ENCODE assay signal across 33 cellular contexts in genomic region chr21:40926238-40926637, GRCh38.
DNase-seq lines count a peak whose midpoint lies in the region; ATAC-seq, FAIRE-seq and TF ChIP-seq lines count a peak whose summit lies in the region.
"Had no signal": no experiment of that assay in that cellular context is flagged by ENCODE, and none has a peak within 500 bp of the region (broad histone marks: within the 10 kb centered on the region; RNA-seq: fewer than 3 reads in every experiment).

No MANE protein-coding gene starts in this region.

- H3K4me1 Mint-ChIP-seq in activated naive CD8-positive, alpha-beta T cell treated with anti-CD3 and anti-CD28 coated beads, Interleukin-2, amount 50 U/mL, for 24 hours = no peaks in the 10 kb centered on the region
- H3K4me1 Mint-ChIP-seq: B cell; CD14-positive monocyte; CD4-positive, alpha-beta memory T cell; CD4-positive, CD25-positive, alpha-beta regulatory T cell; CD8-positive, alpha-beta memory T cell had no signal

- no peak overlapping the region for H4K91ac ChIP-seq in IMR-90 (ENCODE audit: insufficient read depth, low read depth, low read length)

- no peaks in the 10 kb centered on the region for H3K79me1 ChIP-seq in IMR-90 (ENCODE audit: low read depth in 1 of 2, low read length in 2 of 2)

- no TSS peak for BruUV-seq in HepG2 (replicated peaks; lab: Mats Ljungman, UMichigan)
- BruUV-seq in IMR-90 (replicated peaks; lab: Mats Ljungman, UMichigan) = no TSS peak
- BruUV-seq in K562 (replicated peaks; lab: Mats Ljungman, UMichigan) = no TSS peak

- H3K4me1 ChIP-seq in HepG2 (ENCODE audit: insufficient read depth, low read length) (no peaks in the 10 kb centered on the region), right lobe of liver (no peaks in the 10 kb centered on the region), IMR-90 (ENCODE audit: control insufficient read depth, insufficient read depth, low read length) (no peaks in the 10 kb centered on the region), K562 (replicated peaks in 1 of 2; ENCODE audit: control insufficient read depth in 2 of 2, insufficient read depth in 2 of 2, low read length in 2 of 2) (no peaks in the 10 kb centered on the region), MM.1S (ENCODE audit: low read length) (no peaks in the 10 kb centered on the region)
- H3K4me1 ChIP-seq: A549; BE2C; BLaER1; BLaER1 treated with 17β-estradiol and CSF1 and Interleukin-3, amounts not matched to agents 10 nM and 100 nM; Caco-2 had no signal

- POLR2A ChIA-PET in HepG2 (lab: Yijun Ruan, JAX) = no interaction called here
- POLR2A ChIA-PET in IMR-90 (lab: Charles Lee; ENCODE audit: unreplicated experiment) = no interaction called here
- POLR2A ChIA-PET in K562 (lab: Yijun Ruan, JAX) = no interaction called here

- H3K27me3 ChIP-seq in HepG2 (ENCODE audit: control insufficient read depth in 1 of 2, insufficient read depth in 2 of 2, low read length in 2 of 2) (no peaks in the 10 kb centered on the region), right lobe of liver (no peaks in the 10 kb centered on the region), IMR-90 (ENCODE audit: control insufficient read depth, insufficient read depth, low read length) (no peaks in the 10 kb centered on the region), K562 (ENCODE audit: control insufficient read depth in 2 of 2, insufficient read depth in 2 of 2, low read length in 2 of 2) (no peaks in the 10 kb centered on the region), MM.1S (replicated peaks; ENCODE audit: insufficient read depth, low read length) (no peaks in the 10 kb centered on the region)
- H3K27me3 ChIP-seq: BE2C; BLaER1; BLaER1 treated with 17β-estradiol and CSF1 and Interleukin-3, amounts not matched to agents 10 nM and 100 nM had no signal

- ATAC-seq in HepG2 (no peak), right lobe of liver (no peak), IMR-90 (ENCODE audit: low read depth) (no peak), K562 (no peak)
- no peak for ATAC-seq in activated naive CD8-positive, alpha-beta T cell treated with anti-CD3 and anti-CD28 coated beads, Interleukin-2, amount 50 U/mL, for 24 hours
- ATAC-seq: A549; CD8-positive, alpha-beta T cell had no signal

- H2AK5ac ChIP-seq in IMR-90 (ENCODE audit: low read depth, low read length) = no peak overlapping the region

- H4K8ac ChIP-seq in IMR-90 (ENCODE audit: low read depth in 2 of 2, low read length in 2 of 2) = no peak overlapping the region

- no peaks in the 10 kb centered on the region for H3F3A ChIP-seq in MM.1S (ENCODE audit: insufficient read depth, low read length)

- H3K9me1 ChIP-seq in IMR-90 (ENCODE audit: insufficient read depth, low read length) = no peaks in the 10 kb centered on the region
- H3K9me1 ChIP-seq in K562 (ENCODE audit: control insufficient read depth, insufficient read depth, low read length) = no peaks in the 10 kb centered on the region

- CTCF ChIA-PET in HepG2 (lab: Yijun Ruan, JAX; ENCODE audit: low intra/inter-chr PET ratio, low total read pairs) (no interaction called here), IMR-90 (lab: Yijun Ruan, JAX) (interaction anchor here (0.8 kb wide), 1 partner anchor 8 kb away, joined by 3 read pairs; no protein-coding TSS in a partner anchor), K562 (lab: Yijun Ruan, JAX; ENCODE audit: low intra/inter-chr PET ratio) (interaction anchor here (0.6 kb wide), 1 partner anchor 698 kb away, joined by 3 read pairs; no protein-coding TSS in a partner anchor)

- no peak for FAIRE-seq in HepG2 (lab: Jason Lieb, UNC)
- FAIRE-seq in K562 (lab: Jason Lieb, UNC) = no peak
- FAIRE-seq: A204.1, A549, D721Med had no signal

- H3K36me3 ChIP-seq in HepG2 (replicated peaks in 1 of 2; ENCODE audit: control insufficient read depth in 1 of 2, insufficient read depth in 2 of 2, low read length in 2 of 2) (no peaks in the 10 kb centered on the region), right lobe of liver (no peaks in the 10 kb centered on the region), IMR-90 (ENCODE audit: control insufficient read depth, insufficient read depth, low read length) (no peaks in the 10 kb centered on the region), K562 (ENCODE audit: control insufficient read depth, insufficient read depth, low read length) (no peaks in the 10 kb centered on the region), MM.1S (replicated peaks; ENCODE audit: insufficient read depth, low read length) (no peaks in the 10 kb centered on the region)
- H3K36me3 ChIP-seq: BE2C; BLaER1; BLaER1 treated with 17β-estradiol and CSF1 and Interleukin-3, amounts not matched to agents 10 nM and 100 nM had no signal

- TF ChIP-seq CTCF in HepG2 (CRISPR knock-in tag; IDR thresholded peaks at IDR 0.05) (no peak), right lobe of liver (IDR thresholded peaks at IDR 0.05) (no peak), IMR-90 (conservative IDR thresholded peaks at IDR 0.05; ENCODE audit: low read depth, low read length) (no peak), K562 (IDR thresholded peaks at IDR 0.05 in 2 of 3, conservative IDR thresholded peaks at IDR 0.05 in 1 of 3; ENCODE audit: insufficient read depth in 2 of 3, low read depth in 1 of 3, low read length in 3 of 3) (no peak), MM.1S (IDR thresholded peaks at IDR 0.05; ENCODE audit: low read length) (no peak)

- no peak for TF ChIP-seq EP300 in HepG2 (IDR thresholded peaks at IDR 0.05; ENCODE audit: low read depth in 2 of 2, low read length in 2 of 2)
- TF ChIP-seq EP300 in HepG2 (CRISPR knock-in tag; IDR thresholded peaks at IDR 0.05; ENCODE audit: borderline replicate concordance) = no peak
- no peak for TF ChIP-seq EP300 in K562 (IDR thresholded peaks at IDR 0.05; ENCODE audit: low read length)

- no peak for TF ChIP-seq POLR2A in HepG2 (IDR thresholded peaks at IDR 0.05; ENCODE audit: insufficient read depth in 1 of 2, low read depth in 2 of 2, low read length in 2 of 2)
- TF ChIP-seq POLR2A in right lobe of liver (IDR thresholded peaks at IDR 0.05) = no peak
- TF ChIP-seq POLR2A in IMR-90 (IDR thresholded peaks at IDR 0.05; ENCODE audit: low read depth, low read length) = no peak
- TF ChIP-seq POLR2A in K562 (conservative IDR thresholded peaks at IDR 0.05) = no peak

- TF ChIP-seq RAD21 in HepG2 (CRISPR knock-in tag; IDR thresholded peaks at IDR 0.05) (no peak), IMR-90 (IDR thresholded peaks at IDR 0.05; ENCODE audit: low read length) (no peak), K562 (CRISPR knock-in tag; conservative IDR thresholded peaks at IDR 0.05 in 1 of 2, IDR thresholded peaks at IDR 0.05 in 1 of 2) (no peak)

- no peaks in the 10 kb centered on the region for H3K79me2 ChIP-seq in HepG2 (ENCODE audit: insufficient read depth, low read length)
- H3K79me2 ChIP-seq in K562 (ENCODE audit: control insufficient read depth, insufficient read depth, low read length) = no peaks in the 10 kb centered on the region
- H3K79me2 ChIP-seq in MM.1S (ENCODE audit: low read length) = no peaks in the 10 kb centered on the region

- no peaks in the 10 kb centered on the region for H3K9me2 ChIP-seq in MM.1S (replicated peaks; ENCODE audit: insufficient read depth, low read length)

- no peak overlapping the region for H3K4ac ChIP-seq in IMR-90 (ENCODE audit: low read depth, low read length)

- no peak overlapping the region for H2BK15ac ChIP-seq in IMR-90 (ENCODE audit: low read depth, low read length)

- no peak overlapping the region for H2AFZ ChIP-seq in HepG2 (ENCODE audit: low read length)
- no peak overlapping the region for H2AFZ ChIP-seq in IMR-90 (replicated peaks; ENCODE audit: low read length, poor library complexity)
- no peak overlapping the region for H2AFZ ChIP-seq in K562 (ENCODE audit: low read depth, low read length)
- H2AFZ ChIP-seq in MM.1S (ENCODE audit: low read length) = no peak overlapping the region

- dilution Hi-C loops in IMR-90 (cut with HindIII; ENCODE audit: low sequenced_read_pairs, unreplicated experiment) = no loop called here

- H3K9me3 ChIP-seq in HepG2 (ENCODE audit: low read length) = peaks cover 92% of the 10 kb centered on the region
- H3K9me3 ChIP-seq in right lobe of liver = no peaks in the 10 kb centered on the region
- H3K9me3 ChIP-seq in IMR-90 (ENCODE audit: control insufficient read depth, insufficient read depth, low read length) = peaks cover 18% of the 10 kb centered on the region
- H3K9me3 ChIP-seq in K562 (replicated peaks; ENCODE audit: control insufficient read depth, insufficient read depth, low read depth, low read length) = no peaks in the 10 kb centered on the region
- H3K9me3 ChIP-seq in MM.1S (replicated peaks; ENCODE audit: insufficient read depth, low read length) = no peaks in the 10 kb centered on the region
- H3K9me3 ChIP-seq: A549, BE2C, Caco-2 had no signal

- H3K4me3 ChIP-seq in HepG2 (replicated peaks in 1 of 3; ENCODE audit: insufficient read depth in 1 of 3, low read depth in 2 of 3, low read length in 3 of 3) = no peak overlapping the region
- H3K4me3 ChIP-seq in right lobe of liver = no peak overlapping the region
- H3K4me3 ChIP-seq in IMR-90 (ENCODE audit: insufficient read depth, low read depth, low read length) = no peak overlapping the region
- H3K4me3 ChIP-seq in K562 = no peak overlapping the region
- no peak overlapping the region for H3K4me3 ChIP-seq in MM.1S (ENCODE audit: low read length)
- H3K4me3 ChIP-seq: A549; BLaER1; BLaER1 treated with 17β-estradiol and CSF1 and Interleukin-3, amounts not matched to agents 10 nM and 100 nM had no signal

- H3K9ac ChIP-seq in HepG2 (ENCODE audit: insufficient read depth, low read depth, low read length) = no peak overlapping the region
- H3K9ac ChIP-seq in IMR-90 (ENCODE audit: low read depth, low read length) = no peak overlapping the region
- no peak overlapping the region for H3K9ac ChIP-seq in K562 (ENCODE audit: insufficient read depth in 1 of 2, low read depth in 2 of 2, low read length in 2 of 2)
- no peak overlapping the region for H3K9ac ChIP-seq in MM.1S (ENCODE audit: low read length)
- H3K9ac ChIP-seq: BLaER1; BLaER1 treated with 17β-estradiol and CSF1 and Interleukin-3, amounts not matched to agents 10 nM and 100 nM had no signal

- H3K4me3 Mint-ChIP-seq in activated naive CD8-positive, alpha-beta T cell treated with anti-CD3 and anti-CD28 coated beads, Interleukin-2, amount 50 U/mL, for 24 hours = no peak overlapping the region
- H3K4me3 Mint-ChIP-seq: B cell; CD14-positive monocyte; CD4-positive, alpha-beta memory T cell; CD4-positive, alpha-beta T cell; CD4-positive, CD25-positive, alpha-beta regulatory T cell; CD8-positive, alpha-beta memory T cell; CD8-positive, alpha-beta T cell had no signal

- H2BK20ac ChIP-seq in IMR-90 (ENCODE audit: low read depth, low read length) = no peak overlapping the region

- no peak overlapping the region for H3K14ac ChIP-seq in IMR-90 (replicated peaks; ENCODE audit: low read depth, low read length)

- H3K9me3 Mint-ChIP-seq in activated naive CD8-positive, alpha-beta T cell treated with anti-CD3 and anti-CD28 coated beads, Interleukin-2, amount 50 U/mL, for 24 hours = peaks cover 29% of the 10 kb centered on the region

- DNase-seq in HepG2 (ENCODE audit: low spot score) = no peak
- DNase-seq in right lobe of liver = no peak
- no peak for DNase-seq in IMR-90
- no peak for DNase-seq in K562 (ENCODE audit: extremely low read depth in 1 of 4, low spot score in 3 of 4)
- no peak for DNase-seq in MM.1S
- DNase-seq in activated naive CD8-positive, alpha-beta T cell treated with anti-CD3 and anti-CD28 coated beads, Interleukin-2, amount 50 U/mL, for 24 hours = no peak
- DNase-seq: 8988T; ACHN; AML-193; BE2C; C1 segment of cervical spinal cord; Caco-2; Calu3; CD4-positive, alpha-beta memory T cell; CD4-positive, alpha-beta T cell; CD4-positive, CD25-positive, alpha-beta regulatory T cell; CD8-positive, alpha-beta memory T cell; CD8-positive, alpha-beta T cell; COR-L47; DMS 273 treated with DMSO at 0.1 percent for 48 hours; DMS153; DMS53; DND-41; EL had no signal

- no peak overlapping the region for H3K27ac Mint-ChIP-seq in activated naive CD8-positive, alpha-beta T cell treated with anti-CD3 and anti-CD28 coated beads, Interleukin-2, amount 50 U/mL, for 24 hours
- H3K27ac Mint-ChIP-seq: B cell; CD14-positive monocyte; CD4-positive, alpha-beta memory T cell; CD4-positive, alpha-beta T cell; CD4-positive, CD25-positive, alpha-beta regulatory T cell; CD8-positive, alpha-beta memory T cell; CD8-positive, alpha-beta T cell had no signal

- no peaks in the 10 kb centered on the region for H4K20me1 ChIP-seq in HepG2 (ENCODE audit: insufficient read depth, low read length)
- H4K20me1 ChIP-seq in IMR-90 (ENCODE audit: insufficient read depth, low read length) = no peaks in the 10 kb centered on the region
- no peaks in the 10 kb centered on the region for H4K20me1 ChIP-seq in K562 (replicated peaks; ENCODE audit: control insufficient read depth, insufficient read depth, low read length)
- H4K20me1 ChIP-seq in MM.1S (ENCODE audit: insufficient read depth, low read length) = no peaks in the 10 kb centered on the region
- H4K20me1 ChIP-seq: BLaER1; BLaER1 treated with 17β-estradiol and CSF1 and Interleukin-3, amounts not matched to agents 10 nM and 100 nM had no signal

- H2AK9ac ChIP-seq in IMR-90 (replicated peaks; ENCODE audit: low read depth, low read length, poor library complexity) = no peak overlapping the region

- H3K27me3 Mint-ChIP-seq in activated naive CD8-positive, alpha-beta T cell treated with anti-CD3 and anti-CD28 coated beads, Interleukin-2, amount 50 U/mL, for 24 hours = peaks cover 2% of the 10 kb centered on the region
- H3K27me3 Mint-ChIP-seq: B cell; CD4-positive, alpha-beta memory T cell; CD4-positive, alpha-beta T cell; CD4-positive, CD25-positive, alpha-beta regulatory T cell; CD8-positive, alpha-beta memory T cell had no signal

- intact Hi-C loops in HepG2 (cut with micrococcal nuclease; ENCODE audit: unreplicated experiment) (no loop called here), right lobe of liver (cut with DNase I) (no loop called here), IMR-90 (cut with micrococcal nuclease) (no loop called here), K562 (cut with micrococcal nuclease) (no loop called here)

- H3K27ac ChIP-seq in HepG2 (ENCODE audit: extremely low read length, insufficient read depth, low read length) (no peak overlapping the region), right lobe of liver (no peak overlapping the region), IMR-90 (ENCODE audit: insufficient read depth, low read length) (no peak overlapping the region), K562 (ENCODE audit: extremely low read depth, low read depth, low read length) (no peak overlapping the region), MM.1S (ENCODE audit: low read length) (no peak overlapping the region)
- H3K27ac ChIP-seq: 22Rv1; A549; BLaER1; BLaER1 treated with 17β-estradiol and CSF1 and Interleukin-3, amounts not matched to agents 10 nM and 100 nM; C4-2B had no signal

- no peak overlapping the region for H2BK120ac ChIP-seq in IMR-90 (ENCODE audit: low read depth, low read length)

- H3K18ac ChIP-seq in IMR-90 (ENCODE audit: low read depth, low read length) = no peak overlapping the region

- H2BK5ac ChIP-seq in IMR-90 (ENCODE audit: low read depth, low read length, poor library complexity, severe bottlenecking) = no peak overlapping the region

- no peak overlapping the region for H3K23ac ChIP-seq in IMR-90 (ENCODE audit: low read depth, low read length)

- no peak overlapping the region for H3K56ac ChIP-seq in IMR-90 (ENCODE audit: extremely low read depth, insufficient read depth, low read length)

- peaks cover 1% of the 10 kb centered on the region for H3K36me3 Mint-ChIP-seq in activated naive CD8-positive, alpha-beta T cell treated with anti-CD3 and anti-CD28 coated beads, Interleukin-2, amount 50 U/mL, for 24 hours (ENCODE audit: low read depth)
- H3K36me3 Mint-ChIP-seq: CD14-positive monocyte; CD4-positive, alpha-beta memory T cell; CD8-positive, alpha-beta memory T cell; CD8-positive, alpha-beta T cell had no signal

- in situ Hi-C loops in HepG2 (cut with HindIII; ENCODE audit: extremely low pct_ligation_motif_present, low pct_unique_long_range_greater_than_20kb) (no loop called here), IMR-90 (cut with MboI; ENCODE audit: low sequenced_read_pairs) (no loop called here), K562 (cut with MboI) (no loop called here)

- H4K5ac ChIP-seq in IMR-90 (ENCODE audit: low read depth, low read length) = no peak overlapping the region

- H3K4me2 ChIP-seq in HepG2 (ENCODE audit: low read depth, low read length) (no peak overlapping the region), IMR-90 (ENCODE audit: low read depth, low read length) (no peak overlapping the region), K562 (ENCODE audit: insufficient read depth, low read length) (no peak overlapping the region), MM.1S (ENCODE audit: low read depth, low read length) (no peak overlapping the region)
- H3K4me2 ChIP-seq: A549; BLaER1; BLaER1 treated with 17β-estradiol and CSF1 and Interleukin-3, amounts not matched to agents 10 nM and 100 nM had no signal

Comparison
In these comparisons a context has a peak if more than half of its experiments do, and no peak if none do; other contexts are left out.
1. Of the 241 proteins assayed by ChIP-seq in both HepG2 and K562: peak only in HepG2: MAFK; only in K562: none; in both: MAFF; in neither: 239.